In the genomic region with DNA sequence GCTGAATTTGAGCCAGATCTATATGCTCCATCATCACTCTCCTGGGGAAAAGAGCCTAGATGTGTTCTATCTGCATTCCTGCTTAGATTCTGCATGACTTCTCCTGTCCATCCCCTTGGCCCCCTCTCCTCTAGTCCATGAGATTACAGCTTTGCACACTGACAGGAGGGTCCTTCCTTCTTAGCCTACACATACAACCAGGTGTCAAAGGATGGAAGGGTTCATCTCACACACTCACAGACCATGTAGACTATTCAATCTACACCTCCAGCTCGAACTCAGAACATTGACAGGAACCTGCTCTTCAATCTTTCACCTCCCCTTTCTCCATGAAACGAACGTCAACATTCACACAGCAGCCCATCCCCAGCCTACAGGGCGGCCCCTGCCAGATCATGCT, we compare ENCODE assay signal across 20 cellular contexts. TPM values are rescaled to one million over a fixed set of nuclear protein-coding genes. Genes with fewer than 3 reads are reported as not detected.
"Had no signal": no experiment of that assay in that cellular context is flagged by ENCODE, and none has a peak within 500 bp of the region (broad histone marks: within the 10 kb centered on the region; RNA-seq: fewer than 3 reads in every experiment).

No MANE protein-coding gene starts in this region.

- H3K9me3 ChIP-seq: gastroesophageal sphincter, heart right ventricle, ovary, spleen, thyroid gland, uterus had no signal

- H3K36me3 ChIP-seq: gastroesophageal sphincter, heart right ventricle, ovary, spleen, thyroid gland, uterus had no signal

- FAIRE-seq: colon, islet of Langerhans, TTC549 had no signal

- H3K27ac ChIP-seq: gastroesophageal sphincter, heart right ventricle, ovary, spleen, thyroid gland, uterus had no signal

- H3K9me3 Mint-ChIP-seq: naive thymus-derived CD4-positive, alpha-beta T cell had no signal

- ATAC-seq: activated CD4-positive, CD25-positive, alpha-beta regulatory T cell treated with anti-CD3 and anti-CD28 coated beads, Interleukin-2, amount 50 U/mL, for 24 hours had no signal

- DNase-seq: activated naive CD4-positive, alpha-beta T cell; activated T-cell treated with anti-CD3 and anti-CD28 coated beads for 4 hours; effector CD4-positive, alpha-beta T cell; naive thymus-derived CD4-positive, alpha-beta T cell; ovary; spleen; stimulated activated CD4-positive, alpha-beta T cell treated with anti-CD3 and anti-CD28 coated beads, Interleukin-1b, Interleukin-23, amount 100 ng/mL, for 48 hours; SW 1271; uterus had no signal

- H3K27ac Mint-ChIP-seq: naive thymus-derived CD4-positive, alpha-beta T cell had no signal

- H3K27me3 ChIP-seq: gastroesophageal sphincter, heart right ventricle, ovary, spleen, thyroid gland, uterus had no signal

- H3K4me1 ChIP-seq: gastroesophageal sphincter, uterus had no signal

- H3K4me3 ChIP-seq: gastroesophageal sphincter, heart right ventricle, ovary, spleen, thyroid gland, uterus had no signal

- H3K36me3 Mint-ChIP-seq: naive thymus-derived CD4-positive, alpha-beta T cell had no signal

- H3K4me3 Mint-ChIP-seq: naive thymus-derived CD4-positive, alpha-beta T cell had no signal

RNA-seq across cellular contexts. Expression of gene C1orf116, which starts 13.8 kb away (rescaled TPM):
- total RNA-seq: activated CD8-positive, alpha-beta memory T cell treated with anti-CD3 and anti-CD28 coated beads for 36 hours; lung microvascular endothelial cell; T-helper 2 cell treated with Interferon-gamma antibody and Interleukin-4, amounts not matched to agents 100 ng/mL and 5 ng/mL, for 36 hours had no signal
- polyA plus RNA-seq: naive thymus-derived CD4-positive, alpha-beta T cell had no signal

RNA-seq across cellular contexts. Expression of gene FCAMR, which starts 48.4 kb away (rescaled TPM):
- total RNA-seq: activated CD8-positive, alpha-beta memory T cell treated with anti-CD3 and anti-CD28 coated beads for 36 hours; heart right ventricle; lung microvascular endothelial cell; naive thymus-derived CD4-positive, alpha-beta T cell; ovary; sciatic nerve; thyroid gland; uterus had no signal
- polyA plus RNA-seq: heart right ventricle; naive thymus-derived CD4-positive, alpha-beta T cell; ovary had no signal
